Comparison of ENCODE assay signal across 2 cellular contexts in genomic region chr1:109509176-109510134, GRCh38.
TF ChIP-seq lines count a peak whose summit lies in the region.

AMIGO1 (minus strand) TSS chr1:109509727; CDS start chr1:109508912, 815 bp downstream.

TF ChIP-seq in IMR-90, 13 proteins besides CTCF, POLR2A, EP300 and RAD21:
- peak; percentile 90 for TF ChIP-seq MXI1 (IDR thresholded peaks at IDR 0.05; ENCODE audit: borderline replicate concordance, low read depth, low read length)
- TF ChIP-seq ELK1 (IDR thresholded peaks at IDR 0.05; ENCODE audit: borderline replicate concordance, low read depth, low read length) = no peak
- peak; percentile 10; the same call in 1 of the 2 replicates for TF ChIP-seq USF2 (IDR thresholded peaks at IDR 0.05; ENCODE audit: low read depth, low read length)
- TF ChIP-seq MAZ (IDR thresholded peaks at IDR 0.05; ENCODE audit: borderline replicate concordance, low read depth, low read length) = peak; percentile 52; the same call in 1 of the 2 replicates
- peak; percentile 96 for TF ChIP-seq BHLHE40 (IDR thresholded peaks at IDR 0.05; ENCODE audit: low read depth, low read length)

TF ChIP-seq in GM12878, 131 proteins besides CTCF, POLR2A, EP300 and RAD21:
- TF ChIP-seq HDAC6 (IDR thresholded peaks at IDR 0.05; ENCODE audit: unreplicated experiment) (no peak), BHLHE40 (IDR thresholded peaks at IDR 0.05; ENCODE audit: borderline replicate concordance in 1 of 2, low read depth in 2 of 2, low read length in 1 of 2) (peak; percentile 94 to 99), NBN (IDR thresholded peaks at IDR 0.05) (0 out of 2 replicates have a peak, but pooled peaks have one; percentile 25), HDAC2 (IDR thresholded peaks at IDR 0.05) (no peak), SMARCA5 (IDR thresholded peaks at IDR 0.05) (no peak), NR2C1 (IDR thresholded peaks at IDR 0.05) (0 out of 2 replicates have a peak, but pooled peaks have one; percentile 7), RBBP5 (conservative IDR thresholded peaks at IDR 0.05) (no peak), BCLAF1 (IDR thresholded peaks at IDR 0.05) (peak; percentile 44; the same call in 1 of the 2 replicates), IKZF1 (conservative IDR thresholded peaks at IDR 0.05) (peak; percentile 73), CEBPB (IDR thresholded peaks at IDR 0.05; ENCODE audit: borderline replicate concordance in 1 of 2, low read depth in 2 of 2, low read length in 2 of 2) (no peak), BACH1 (IDR thresholded peaks at IDR 0.05; ENCODE audit: borderline replicate concordance) (peak; percentile 58; the same call in 1 of the 2 replicates), YBX1 (IDR thresholded peaks at IDR 0.05) (no peak), CHD2 (IDR thresholded peaks at IDR 0.05; ENCODE audit: borderline replicate concordance, low read depth, low read length) (no peak), FOS (IDR thresholded peaks at IDR 0.05; ENCODE audit: borderline replicate concordance, extremely low read depth, insufficient read length) (no peak), JUNB (IDR thresholded peaks at IDR 0.05) (no peak), EGR1 (IDR thresholded peaks at IDR 0.05; ENCODE audit: borderline replicate concordance in 1 of 2, low read depth in 2 of 2, low read length in 2 of 2) (peak in 1 of 2 experiments; percentile 27; a peak in 1 of 3 replicates), HCFC1 (IDR thresholded peaks at IDR 0.05; ENCODE audit: low read length) (no peak), RB1 (IDR thresholded peaks at IDR 0.05; ENCODE audit: borderline replicate concordance) (peak; percentile 38; the same call in 1 of the 2 replicates), DPF2 (IDR thresholded peaks at IDR 0.05) (peak; percentile 46; the same call in 1 of the 2 replicates), NR2F1 (conservative IDR thresholded peaks at IDR 0.05) (0 out of 2 replicates have a peak, but pooled peaks have one; percentile 53), MAX (IDR thresholded peaks at IDR 0.05; ENCODE audit: low read depth, low read length) (peak; percentile 17; the same call in 1 of the 2 replicates)
TF ChIP-seq in GM12878: peak in this region for 11.
